In genomic region chr2:113499019-113499885, GRCh38 we compare ENCODE assay signal across 9 cellular contexts. TPM values are rescaled to one million over a fixed set of nuclear protein-coding genes. Genes with fewer than 3 reads are reported as not detected.
DNase-seq lines count a peak whose midpoint lies in the region; ATAC-seq, FAIRE-seq and TF ChIP-seq lines count a peak whose summit lies in the region.
"Not testable (repeated sequence)": the region's sequence is repeated elsewhere in the genome, so short reads cannot be mapped to it uniquely, and the experiment has no call there.
"Had no signal": no experiment of that assay in that cellular context is flagged by ENCODE, and none has a peak within 500 bp of the region (broad histone marks: within the 10 kb centered on the region; RNA-seq: fewer than 3 reads in every experiment).

No MANE protein-coding gene starts in this region.

- not testable (repeated sequence) for H3K36me3 ChIP-seq in CD4-positive, alpha-beta memory T cell (ENCODE audit: insufficient read depth, low read length); kidney (ENCODE audit: control insufficient read depth in 1 of 2, insufficient read depth in 2 of 2, low read length in 2 of 2); neutrophil

- peak overlapping the region in 5 of 8 donors; percentile 47 to 73 (median 62) for H3K4me3 Mint-ChIP-seq in CD4-positive, alpha-beta memory T cell
- peak overlapping the region; percentile 54 for H3K4me3 Mint-ChIP-seq in T-helper 2 cell treated with Interferon-gamma antibody and Interleukin-4, amounts not matched to agents 5 μg/mL and 100 μg/mL, for 36 hours
- peak overlapping the region; percentile 43 for H3K4me3 Mint-ChIP-seq in activated CD8-positive, alpha-beta T cell treated with anti-CD3 and anti-CD28 coated beads, Interleukin-2, amount 10 ng/mL, durations not matched to agents 7 days and 5 days
- H3K4me3 Mint-ChIP-seq in activated T-helper 17 cell treated with anti-CD3 and anti-CD28 coated beads, Interleukin-2, amount 50 U/mL, for 72 hours = peak overlapping the region; percentile 27
- H3K4me3 Mint-ChIP-seq in central memory CD8-positive, alpha-beta T cell = peak overlapping the region; percentile 17

- H3K27me3 Mint-ChIP-seq in CD4-positive, alpha-beta memory T cell = peaks cover 6 to 21% of the 10 kb centered on the region in 2 donors
- H3K27me3 Mint-ChIP-seq in T-helper 2 cell treated with Interferon-gamma antibody and Interleukin-4, amounts not matched to agents 5 μg/mL and 100 μg/mL, for 36 hours (ENCODE audit: low read depth) = peaks cover 37% of the 10 kb centered on the region
- peaks cover 28% of the 10 kb centered on the region for H3K27me3 Mint-ChIP-seq in activated CD8-positive, alpha-beta T cell treated with anti-CD3 and anti-CD28 coated beads, Interleukin-2, amount 10 ng/mL, durations not matched to agents 7 days and 5 days (ENCODE audit: low read depth)
- peaks cover 18% of the 10 kb centered on the region for H3K27me3 Mint-ChIP-seq in activated T-helper 17 cell treated with anti-CD3 and anti-CD28 coated beads, Interleukin-2, amount 50 U/mL, for 72 hours
- peaks cover 35% of the 10 kb centered on the region for H3K27me3 Mint-ChIP-seq in central memory CD8-positive, alpha-beta T cell

- not testable (repeated sequence) for H3K27ac ChIP-seq in CD4-positive, alpha-beta memory T cell (ENCODE audit: low read depth, low read length); kidney (ENCODE audit: low read depth in 2 of 2, low read length in 2 of 2); neutrophil

- peak in 3 of 5 donors; percentile 21 to 33 (median 27) for DNase-seq in CD4-positive, alpha-beta memory T cell
- DNase-seq in T-helper 2 cell treated with Interferon-gamma antibody and Interleukin-4, amounts not matched to agents 5 μg/mL and 100 μg/mL, for 36 hours (ENCODE audit: low spot score); activated CD8-positive, alpha-beta T cell treated with anti-CD3 and anti-CD28 coated beads, Interleukin-2, amount 10 ng/mL, durations not matched to agents 7 days and 5 days: not testable (repeated sequence)
- DNase-seq in central memory CD8-positive, alpha-beta T cell (ENCODE audit: low spot score in 2 of 2) = peak in 1 of 2 donors; percentile 18
- DNase-seq in kidney = peak; percentile 48

- intact Hi-C loops in CD4-positive, alpha-beta memory T cell (cut with micrococcal nuclease); kidney (cut with DNase I): not testable (repeated sequence)

- H3K4me1 ChIP-seq in CD4-positive, alpha-beta memory T cell (ENCODE audit: insufficient read depth, low read length); kidney (ENCODE audit: control insufficient read depth in 1 of 2, insufficient read depth in 1 of 2, low read depth in 1 of 2, low read length in 2 of 2): not testable (repeated sequence)
- H3K4me1 ChIP-seq in neutrophil (ENCODE audit: control insufficient read depth in 1 of 2, insufficient read depth in 1 of 2, low read depth in 1 of 2, low read length in 1 of 2) = peaks cover 13 to 37% of the 10 kb centered on the region in 2 experiments

- peaks cover 4 to 25% (median 9%) of the 10 kb centered on the region in 4 donors for H3K4me1 Mint-ChIP-seq in CD4-positive, alpha-beta memory T cell
- H3K4me1 Mint-ChIP-seq in T-helper 2 cell treated with Interferon-gamma antibody and Interleukin-4, amounts not matched to agents 5 μg/mL and 100 μg/mL, for 36 hours (ENCODE audit: low read depth); activated T-helper 17 cell treated with anti-CD3 and anti-CD28 coated beads, Interleukin-2, amount 50 U/mL, for 72 hours: not testable (repeated sequence)
- peaks cover 28% of the 10 kb centered on the region for H3K4me1 Mint-ChIP-seq in activated CD8-positive, alpha-beta T cell treated with anti-CD3 and anti-CD28 coated beads, Interleukin-2, amount 10 ng/mL, durations not matched to agents 7 days and 5 days (ENCODE audit: low read depth)
- peaks cover 15% of the 10 kb centered on the region for H3K4me1 Mint-ChIP-seq in central memory CD8-positive, alpha-beta T cell

- TF ChIP-seq CTCF in kidney (IDR thresholded peaks at IDR 0.05; ENCODE audit: borderline replicate concordance, extremely low read depth, insufficient read depth); neutrophil (IDR thresholded peaks at IDR 0.05): not testable (repeated sequence)

- CTCF ChIA-PET in CD4-positive, alpha-beta memory T cell (lab: Charles Lee; ENCODE audit: partially characterized antibody); activated CD8-positive, alpha-beta T cell treated with anti-CD3 and anti-CD28 coated beads, Interleukin-2, amount 10 ng/mL, durations not matched to agents 7 days and 5 days (lab: Charles Lee): not testable (repeated sequence)

- H3K36me3 Mint-ChIP-seq in CD4-positive, alpha-beta memory T cell; T-helper 2 cell treated with Interferon-gamma antibody and Interleukin-4, amounts not matched to agents 5 μg/mL and 100 μg/mL, for 36 hours (ENCODE audit: low read depth); activated CD8-positive, alpha-beta T cell treated with anti-CD3 and anti-CD28 coated beads, Interleukin-2, amount 10 ng/mL, durations not matched to agents 7 days and 5 days (ENCODE audit: low read depth): not testable (repeated sequence)
- H3K36me3 Mint-ChIP-seq in activated T-helper 17 cell treated with anti-CD3 and anti-CD28 coated beads, Interleukin-2, amount 50 U/mL, for 72 hours (ENCODE audit: low read depth) = peaks cover 12% of the 10 kb centered on the region
- H3K36me3 Mint-ChIP-seq in central memory CD8-positive, alpha-beta T cell (ENCODE audit: insufficient read depth) = peaks cover 16% of the 10 kb centered on the region

- H3K9me3 ChIP-seq in CD4-positive, alpha-beta memory T cell (ENCODE audit: control insufficient read depth in 1 of 2, low read length in 2 of 2); kidney (ENCODE audit: control insufficient read depth in 1 of 2, low read length in 2 of 2); neutrophil: not testable (repeated sequence)

- H3K9me3 Mint-ChIP-seq in CD4-positive, alpha-beta memory T cell; T-helper 2 cell treated with Interferon-gamma antibody and Interleukin-4, amounts not matched to agents 5 μg/mL and 100 μg/mL, for 36 hours; activated CD8-positive, alpha-beta T cell treated with anti-CD3 and anti-CD28 coated beads, Interleukin-2, amount 10 ng/mL, durations not matched to agents 7 days and 5 days (ENCODE audit: insufficient read depth); activated T-helper 17 cell treated with anti-CD3 and anti-CD28 coated beads, Interleukin-2, amount 50 U/mL, for 72 hours; central memory CD8-positive, alpha-beta T cell: not testable (repeated sequence)

- ATAC-seq in activated CD8-positive, alpha-beta T cell treated with anti-CD3 and anti-CD28 coated beads, Interleukin-2, amount 10 ng/mL, durations not matched to agents 7 days and 5 days; activated T-helper 17 cell treated with anti-CD3 and anti-CD28 coated beads, Interleukin-2, amount 50 U/mL, for 72 hours (replicated peaks); central memory CD8-positive, alpha-beta T cell (replicated peaks; ENCODE audit: extremely low read depth, poor library complexity, severe bottlenecking): not testable (repeated sequence)

- peak overlapping the region in 1 of 7 donors; percentile 6 for H3K27ac Mint-ChIP-seq in CD4-positive, alpha-beta memory T cell
- not testable (repeated sequence) for H3K27ac Mint-ChIP-seq in T-helper 2 cell treated with Interferon-gamma antibody and Interleukin-4, amounts not matched to agents 5 μg/mL and 100 μg/mL, for 36 hours; activated CD8-positive, alpha-beta T cell treated with anti-CD3 and anti-CD28 coated beads, Interleukin-2, amount 10 ng/mL, durations not matched to agents 7 days and 5 days; activated T-helper 17 cell treated with anti-CD3 and anti-CD28 coated beads, Interleukin-2, amount 50 U/mL, for 72 hours; central memory CD8-positive, alpha-beta T cell (ENCODE audit: low read depth)

- H3K27me3 ChIP-seq in CD4-positive, alpha-beta memory T cell (ENCODE audit: insufficient read depth, low read length) = not testable (repeated sequence)
- peaks cover 59% of the 10 kb centered on the region for H3K27me3 ChIP-seq in neutrophil

- not testable (repeated sequence) for H3K9ac ChIP-seq in kidney (ENCODE audit: low read length in 2 of 2)

- H3K4me3 ChIP-seq in CD4-positive, alpha-beta memory T cell (ENCODE audit: low read length in 2 of 2); kidney (ENCODE audit: low read length in 2 of 2): not testable (repeated sequence)
- H3K4me3 ChIP-seq in neutrophil (ENCODE audit: low read depth in 1 of 2, low read length in 1 of 2) = peak overlapping the region; percentile 17 to 36

- FAIRE-seq in kidney (lab: Jason Lieb, UNC) = not testable (repeated sequence)

- POLR2A ChIA-PET in CD4-positive, alpha-beta memory T cell (lab: Charles Lee; ENCODE audit: partially characterized antibody); activated CD8-positive, alpha-beta T cell treated with anti-CD3 and anti-CD28 coated beads, Interleukin-2, amount 10 ng/mL, durations not matched to agents 7 days and 5 days (lab: Charles Lee): not testable (repeated sequence)

RNA-seq across cellular contexts. Expression of gene FOXD4L1, which starts 0.8 kb away (rescaled TPM):
- under 1 TPM; 0.42 to 0.52 TPM for total RNA-seq in CD4-positive, alpha-beta memory T cell
- polyA plus RNA-seq in CD4-positive, alpha-beta memory T cell = not detected
- total RNA-seq in activated CD8-positive, alpha-beta T cell treated with anti-CD3 and anti-CD28 coated beads, Interleukin-2, amount 10 ng/mL, durations not matched to agents 7 days and 5 days = under 1 TPM; 0.21 to 0.29 TPM
- under 1 TPM; 0.11 to 0.32 TPM for total RNA-seq in activated T-helper 17 cell treated with anti-CD3 and anti-CD28 coated beads, Interleukin-2, amount 50 U/mL, for 72 hours
- 0.19 TPM for total RNA-seq in kidney
- polyA plus RNA-seq in kidney (ENCODE audit: insufficient read depth, low read depth, low replicate concordance) = not detected
- total RNA-seq: A172, IMR-90 had no signal
- polyA plus RNA-seq: IMR-90 had no signal
